Comparison of ENCODE assay signal across 8 cellular contexts in the genomic region with DNA sequence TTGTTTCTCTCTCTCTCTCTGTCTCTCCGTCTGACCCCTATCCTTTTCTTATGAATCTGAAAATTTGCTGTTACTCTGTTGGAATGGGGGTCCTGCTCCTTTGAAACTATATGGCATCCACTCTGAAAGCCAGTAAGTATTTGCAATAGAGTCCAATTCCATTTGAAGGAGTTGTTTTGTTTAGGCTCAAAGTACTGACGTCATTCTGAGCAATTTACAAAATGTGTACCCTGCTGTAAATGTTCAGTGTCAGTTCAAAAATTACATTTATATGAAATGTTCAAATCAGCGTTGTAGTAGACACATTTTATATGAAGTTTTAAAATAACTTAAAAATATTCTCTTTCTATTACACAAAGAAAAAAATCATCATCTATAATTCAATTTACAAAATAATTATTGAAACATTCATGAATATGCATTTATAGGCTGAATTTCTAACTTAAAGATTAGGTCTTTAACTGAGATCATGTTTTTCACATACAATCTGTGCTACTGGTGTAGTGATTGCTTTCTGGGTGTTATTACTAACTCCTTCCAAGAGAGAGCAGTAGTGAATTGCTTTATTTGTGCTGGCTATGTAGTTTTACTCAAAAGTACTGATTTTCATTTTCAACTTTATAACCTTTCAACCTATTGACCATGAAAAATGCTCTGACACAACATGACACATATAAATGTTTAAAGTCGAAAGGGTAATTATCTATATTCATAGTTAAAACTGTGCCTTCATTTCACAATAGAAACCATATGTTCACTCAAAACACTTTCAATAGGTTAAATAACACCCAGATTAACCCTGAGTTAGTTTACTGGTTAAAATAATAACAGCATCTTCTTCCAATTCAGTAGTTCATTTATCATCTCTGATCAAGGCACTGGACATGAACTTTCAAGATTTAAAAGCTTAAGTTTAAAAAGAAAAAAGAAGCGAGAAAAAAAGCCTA.
A peak's percentile ranks its signal among the peaks of the same experiment; 100 is the strongest.
DNase-seq lines count a peak whose midpoint lies in the region; ATAC-seq and TF ChIP-seq lines count a peak whose summit lies in the region.

No MANE protein-coding gene starts in this region.

- POLR2A ChIA-PET in WTC11 (lab: Charles Lee), result no interaction called here

- peaks cover 62% of the 10 kb centered on the region for H3K4me1 Mint-ChIP-seq in WTC11

- no peaks in the 10 kb centered on the region for H3K36me3 Mint-ChIP-seq in WTC11

- H3K27ac Mint-ChIP-seq in WTC11, result no peak overlapping the region

- TF ChIP-seq CTCF in WTC11 (IDR thresholded peaks at IDR 0.05), result no peak

- H3K27me3 Mint-ChIP-seq in WTC11 (ENCODE audit: low read depth), result no peaks in the 10 kb centered on the region

- H3K9me3 Mint-ChIP-seq in WTC11, result no peaks in the 10 kb centered on the region

- ATAC-seq in GM18868 (IDR thresholded peaks at IDR 0.05; ENCODE audit: unreplicated experiment) (peak; percentile 83), HG03520 (IDR thresholded peaks at IDR 0.05; ENCODE audit: unreplicated experiment) (peak; percentile 84), WTC11 (peak; percentile 25; the same call in 1 of the 2 replicates), HG02610 (IDR thresholded peaks at IDR 0.05; ENCODE audit: unreplicated experiment) (no peak)

- DNase-seq in AML-193 (lab: John Stamatoyannopoulos, UW) (peak; percentile 3 to 20), WTC11 (ENCODE audit: low spot score) (no peak), lung microvascular endothelial cell (ENCODE audit: low read depth in 2 of 2) (peak; percentile 52), T-helper 2 cell (no peak), cerebellum (ENCODE audit: low spot score) (no peak)

- H3K4me3 Mint-ChIP-seq in WTC11, result no peak overlapping the region

- CTCF ChIA-PET in WTC11 (lab: Charles Lee), result interaction anchor here (0.7 kb wide), 1 partner anchor 495 kb away, joined by 3 read pairs; no protein-coding TSS in a partner anchor

TF ChIP-seq in WTC11, 78 proteins besides CTCF, POLR2A, EP300 and RAD21:
- no peak for TF ChIP-seq ZNF121 (CRISPR knock-in tag; IDR thresholded peaks at IDR 0.05)
- TF ChIP-seq, protein P1, sequence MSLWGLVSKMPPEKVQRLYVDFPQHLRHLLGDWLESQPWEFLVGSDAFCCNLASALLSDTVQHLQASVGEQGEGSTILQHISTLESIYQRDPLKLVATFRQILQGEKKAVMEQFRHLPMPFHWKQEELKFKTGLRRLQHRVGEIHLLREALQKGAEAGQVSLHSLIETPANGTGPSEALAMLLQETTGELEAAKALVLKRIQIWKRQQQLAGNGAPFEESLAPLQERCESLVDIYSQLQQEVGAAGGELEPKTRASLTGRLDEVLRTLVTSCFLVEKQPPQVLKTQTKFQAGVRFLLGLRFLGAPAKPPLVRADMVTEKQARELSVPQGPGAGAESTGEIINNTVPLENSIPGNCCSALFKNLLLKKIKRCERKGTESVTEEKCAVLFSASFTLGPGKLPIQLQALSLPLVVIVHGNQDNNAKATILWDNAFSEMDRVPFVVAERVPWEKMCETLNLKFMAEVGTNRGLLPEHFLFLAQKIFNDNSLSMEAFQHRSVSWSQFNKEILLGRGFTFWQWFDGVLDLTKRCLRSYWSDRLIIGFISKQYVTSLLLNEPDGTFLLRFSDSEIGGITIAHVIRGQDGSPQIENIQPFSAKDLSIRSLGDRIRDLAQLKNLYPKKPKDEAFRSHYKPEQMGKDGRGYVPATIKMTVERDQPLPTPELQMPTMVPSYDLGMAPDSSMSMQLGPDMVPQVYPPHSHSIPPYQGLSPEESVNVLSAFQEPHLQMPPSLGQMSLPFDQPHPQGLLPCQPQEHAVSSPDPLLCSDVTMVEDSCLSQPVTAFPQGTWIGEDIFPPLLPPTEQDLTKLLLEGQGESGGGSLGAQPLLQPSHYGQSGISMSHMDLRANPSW (CRISPR knock-in tag; conservative IDR thresholded peaks at IDR 0.05; ENCODE audit: low read depth), result no peak
- TF ChIP-seq ZNF232 (CRISPR knock-in tag; IDR thresholded peaks at IDR 0.05), result no peak
- TF ChIP-seq RELA (CRISPR knock-in tag; IDR thresholded peaks at IDR 0.05; ENCODE audit: borderline replicate concordance), result no peak
- TF ChIP-seq CREM (CRISPR knock-in tag; IDR thresholded peaks at IDR 0.05), result no peak
- no peak for TF ChIP-seq ATF3 (CRISPR knock-in tag; conservative IDR thresholded peaks at IDR 0.05)
- TF ChIP-seq ZNF317 (CRISPR knock-in tag; IDR thresholded peaks at IDR 0.05; ENCODE audit: borderline replicate concordance, low read depth), result no peak
- no peak for TF ChIP-seq ZNF671 (CRISPR knock-in tag; IDR thresholded peaks at IDR 0.05)
- TF ChIP-seq, protein P2, sequence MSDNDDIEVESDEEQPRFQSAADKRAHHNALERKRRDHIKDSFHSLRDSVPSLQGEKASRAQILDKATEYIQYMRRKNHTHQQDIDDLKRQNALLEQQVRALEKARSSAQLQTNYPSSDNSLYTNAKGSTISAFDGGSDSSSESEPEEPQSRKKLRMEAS (CRISPR knock-in tag; IDR thresholded peaks at IDR 0.05), result no peak
- no peak for TF ChIP-seq KAT7 (CRISPR knock-in tag; IDR thresholded peaks at IDR 0.05; ENCODE audit: borderline replicate concordance)
- no peak for TF ChIP-seq JUN (CRISPR knock-in tag; IDR thresholded peaks at IDR 0.05)
- no peak for TF ChIP-seq TP53 (CRISPR knock-in tag; IDR thresholded peaks at IDR 0.05)
- TF ChIP-seq, protein P3, sequence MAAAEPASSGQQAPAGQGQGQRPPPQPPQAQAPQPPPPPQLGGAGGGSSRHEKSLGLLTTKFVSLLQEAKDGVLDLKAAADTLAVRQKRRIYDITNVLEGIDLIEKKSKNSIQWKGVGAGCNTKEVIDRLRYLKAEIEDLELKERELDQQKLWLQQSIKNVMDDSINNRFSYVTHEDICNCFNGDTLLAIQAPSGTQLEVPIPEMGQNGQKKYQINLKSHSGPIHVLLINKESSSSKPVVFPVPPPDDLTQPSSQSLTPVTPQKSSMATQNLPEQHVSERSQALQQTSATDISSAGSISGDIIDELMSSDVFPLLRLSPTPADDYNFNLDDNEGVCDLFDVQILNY (CRISPR knock-in tag; IDR thresholded peaks at IDR 0.05), result no peak
- no peak for TF ChIP-seq SOX15 (CRISPR knock-in tag; IDR thresholded peaks at IDR 0.05)

Comparison
In these comparisons a context has a peak if more than half of its experiments do, and no peak if none do; other contexts are left out.
1. DNase-seq: peak in AML-193 (2 of 2) and lung microvascular endothelial cell (2 of 2); none in WTC11 (single experiment), T-helper 2 cell (0 of 5) and cerebellum (single experiment).